Comparison of ENCODE assay signal across 11 cellular contexts in genomic region chr2:215749092-215749957, GRCh38.
DNase-seq lines count a peak whose midpoint lies in the region; ATAC-seq and TF ChIP-seq lines count a peak whose summit lies in the region.
"Had no signal": no experiment of that assay in that cellular context is flagged by ENCODE, and none has a peak within 500 bp of the region (broad histone marks: within the 10 kb centered on the region; RNA-seq: fewer than 3 reads in every experiment).

No MANE protein-coding gene starts in this region.

- no peak overlapping the region for H3K4me2 ChIP-seq in trophoblast cell (ENCODE audit: low read length)

- intact Hi-C loops in CD14-positive monocyte (cut with micrococcal nuclease) = loop anchor here in 1 of 2 donors (5.0 kb wide), 1 partner anchor 153 kb away; no protein-coding TSS in a partner anchor
- intact Hi-C loops in activated T-helper 2 cell treated with anti-CD3 and anti-CD28 coated beads, Interferon-gamma antibody, Interleukin-2, Interleukin-4, amounts not matched to agents 10 μg/mL and 5 μg/mL and 100 μg/mL, durations not matched to agents 14 hours and 24 hours and 36 hours (cut with micrococcal nuclease) = loop anchor here (10.0 kb wide), 2 partner anchors 165 to 265 kb away; partner anchors contain the start of gene MREG
- intact Hi-C loops in heart right ventricle (cut with DNase I) = no loop called here

- H2BK120ac ChIP-seq in trophoblast cell (ENCODE audit: insufficient read depth, low read length, poor library complexity) = peak overlapping the region; percentile 0

- peaks cover 0 to 2% (median 0%) of the 10 kb centered on the region in 7 donors for H3K9me3 Mint-ChIP-seq in CD14-positive monocyte
- no peaks in the 10 kb centered on the region for H3K9me3 Mint-ChIP-seq in activated T-helper 2 cell treated with anti-CD3 and anti-CD28 coated beads, Interferon-gamma antibody, Interleukin-2, Interleukin-4, amounts not matched to agents 10 μg/mL and 5 μg/mL and 100 μg/mL, durations not matched to agents 14 hours and 24 hours and 36 hours
- H3K9me3 Mint-ChIP-seq: endodermal cell, H9 had no signal

- no peaks in the 10 kb centered on the region for H3K27me3 ChIP-seq in heart right ventricle
- H3K27me3 ChIP-seq in trophoblast cell (ENCODE audit: insufficient read depth, low read length) = no peaks in the 10 kb centered on the region

- peak overlapping the region; percentile 19 for H3K14ac ChIP-seq in trophoblast cell (ENCODE audit: low read length)

- TF ChIP-seq CTCF in CD14-positive monocyte (IDR thresholded peaks at IDR 0.05) (no peak), heart right ventricle (IDR thresholded peaks at IDR 0.05) (no peak)

- H2AK5ac ChIP-seq in trophoblast cell (ENCODE audit: low read length) = peak overlapping the region; percentile 5

- no peak overlapping the region for H3K23ac ChIP-seq in trophoblast cell (ENCODE audit: low read length)

- H3K4me1 ChIP-seq in heart right ventricle (peaks cover 5 to 59% (median 17%) of the 10 kb centered on the region in 9 donors), trophoblast cell (ENCODE audit: control insufficient read depth in 1 of 2, insufficient read depth in 2 of 2, low read length in 2 of 2) (peaks cover 5 to 9% of the 10 kb centered on the region in 2 experiments)

- H3K27ac ChIP-seq in heart right ventricle (peak overlapping the region in 8 of 10 donors; percentile 22 to 84 (median 54)), trophoblast cell (ENCODE audit: low read depth, low read length) (no peak overlapping the region)

- peaks cover 62% of the 10 kb centered on the region for H3K4me1 Mint-ChIP-seq in CD14-positive monocyte
- H3K4me1 Mint-ChIP-seq in activated T-helper 2 cell treated with anti-CD3 and anti-CD28 coated beads, Interferon-gamma antibody, Interleukin-2, Interleukin-4, amounts not matched to agents 10 μg/mL and 5 μg/mL and 100 μg/mL, durations not matched to agents 14 hours and 24 hours and 36 hours (ENCODE audit: low read depth) = peaks cover 64% of the 10 kb centered on the region
- H3K4me1 Mint-ChIP-seq: H9 had no signal

- peaks cover 0 to 23% (median 16%) of the 10 kb centered on the region in 3 donors for H3K27me3 Mint-ChIP-seq in CD14-positive monocyte (ENCODE audit: low read depth in 3 of 3)
- H3K27me3 Mint-ChIP-seq in activated T-helper 2 cell treated with anti-CD3 and anti-CD28 coated beads, Interferon-gamma antibody, Interleukin-2, Interleukin-4, amounts not matched to agents 10 μg/mL and 5 μg/mL and 100 μg/mL, durations not matched to agents 14 hours and 24 hours and 36 hours (ENCODE audit: low read depth) = no peaks in the 10 kb centered on the region

- H3K4me3 Mint-ChIP-seq in CD14-positive monocyte = peak overlapping the region in 1 of 2 donors; percentile 53
- no peak overlapping the region for H3K4me3 Mint-ChIP-seq in activated T-helper 2 cell treated with anti-CD3 and anti-CD28 coated beads, Interferon-gamma antibody, Interleukin-2, Interleukin-4, amounts not matched to agents 10 μg/mL and 5 μg/mL and 100 μg/mL, durations not matched to agents 14 hours and 24 hours and 36 hours (ENCODE audit: low read depth)
- H3K4me3 Mint-ChIP-seq: endodermal cell, H9 had no signal

- H3K36me3 ChIP-seq in heart right ventricle = no peaks in the 10 kb centered on the region
- no peaks in the 10 kb centered on the region for H3K36me3 ChIP-seq in trophoblast cell (ENCODE audit: control insufficient read depth in 1 of 2, insufficient read depth in 2 of 2, low read length in 2 of 2)

- WGBS in heart right ventricle, 2 donors = 50 to 66% methylated on average over 11 of the region's 11 CpGs
- WGBS in trophoblast cell (ENCODE audit: extremely low coverage, insufficient coverage, insufficient read length) = no CpG with 5 or more reads among the region's 11 CpGs

- H3K79me2 ChIP-seq in trophoblast cell (ENCODE audit: control insufficient read depth, insufficient read depth, low read length, poor library complexity) = peaks cover 2% of the 10 kb centered on the region

- no peak overlapping the region for H4K12ac ChIP-seq in trophoblast cell (ENCODE audit: low read depth, low read length)

- H2BK5ac ChIP-seq in trophoblast cell (ENCODE audit: low read depth, low read length, poor library complexity) = no peak overlapping the region

- H3K9me3 ChIP-seq in heart right ventricle (no peaks in the 10 kb centered on the region), trophoblast cell (ENCODE audit: insufficient read depth, low read depth, low read length) (no peaks in the 10 kb centered on the region)

- ATAC-seq in heart right ventricle (peak; percentile 75 to 91 (median 88)), HG03457 (IDR thresholded peaks at IDR 0.05; ENCODE audit: unreplicated experiment) (no peak)

- DNase-seq in CD14-positive monocyte (ENCODE audit: low spot score) = peak; percentile 80
- no peak for DNase-seq in activated T-helper 2 cell treated with anti-CD3 and anti-CD28 coated beads, Interferon-gamma antibody, Interleukin-2, Interleukin-4, amounts not matched to agents 10 μg/mL and 5 μg/mL and 100 μg/mL, durations not matched to agents 14 hours and 24 hours and 36 hours (ENCODE audit: low spot score)
- DNase-seq in heart right ventricle = peak; percentile 63 to 82
- peak; percentile 94 to 96 for DNase-seq in trophoblast cell
- no peak for DNase-seq in NCI-H2107 treated with DMSO at 0.1 percent for 48 hours (lab: John Stamatoyannopoulos, UW; ENCODE audit: unreplicated experiment)
- no peak for DNase-seq in globus pallidus (ENCODE audit: low spot score)
- no peak for DNase-seq in HK-2 (ENCODE audit: unreplicated experiment)
- DNase-seq: endodermal cell, H9, T-helper 1 cell had no signal

- H2BK12ac ChIP-seq in trophoblast cell (ENCODE audit: low read length) = peak overlapping the region; percentile 61

- peaks cover 4% of the 10 kb centered on the region for H3K79me1 ChIP-seq in trophoblast cell (ENCODE audit: low read length)

- no peak overlapping the region for H2AFZ ChIP-seq in trophoblast cell (ENCODE audit: insufficient read depth, low read length, poor library complexity)

- H3K4ac ChIP-seq in trophoblast cell (ENCODE audit: low read depth, low read length) = peak overlapping the region; percentile 9

- peak overlapping the region; percentile 69 for H3K18ac ChIP-seq in trophoblast cell (ENCODE audit: low read length)

- H3K27ac Mint-ChIP-seq in CD14-positive monocyte = peak overlapping the region; percentile 89 to 98 (median 97)
- peak overlapping the region; percentile 56 for H3K27ac Mint-ChIP-seq in activated T-helper 2 cell treated with anti-CD3 and anti-CD28 coated beads, Interferon-gamma antibody, Interleukin-2, Interleukin-4, amounts not matched to agents 10 μg/mL and 5 μg/mL and 100 μg/mL, durations not matched to agents 14 hours and 24 hours and 36 hours
- H3K27ac Mint-ChIP-seq: endodermal cell, H9 had no signal

- no peak overlapping the region for H3K9ac ChIP-seq in trophoblast cell (ENCODE audit: low read length)

- no peak overlapping the region for H4K8ac ChIP-seq in trophoblast cell (ENCODE audit: low read depth, low read length)

- H3K4me3 ChIP-seq in heart right ventricle (no peak overlapping the region), trophoblast cell (ENCODE audit: low read depth, low read length) (no peak overlapping the region)

- no peak overlapping the region for H4K91ac ChIP-seq in trophoblast cell (ENCODE audit: low read depth, low read length)

- peaks cover 14 to 18% of the 10 kb centered on the region in 2 donors for H3K36me3 Mint-ChIP-seq in CD14-positive monocyte
- no peaks in the 10 kb centered on the region for H3K36me3 Mint-ChIP-seq in activated T-helper 2 cell treated with anti-CD3 and anti-CD28 coated beads, Interferon-gamma antibody, Interleukin-2, Interleukin-4, amounts not matched to agents 10 μg/mL and 5 μg/mL and 100 μg/mL, durations not matched to agents 14 hours and 24 hours and 36 hours (ENCODE audit: low read depth)

Comparison
In these comparisons a context has a peak if more than half of its experiments do, and no peak if none do; other contexts are left out.
1. DNase-seq: peak in CD14-positive monocyte (single experiment), heart right ventricle (2 of 2) and trophoblast cell (2 of 2); none in activated T-helper 2 cell treated with anti-CD3 and anti-CD28 coated beads, Interferon-gamma antibody, Interleukin-2, Interleukin-4, amounts not matched to agents 10 μg/mL and 5 μg/mL and 100 μg/mL, durations not matched to agents 14 hours and 24 hours and 36 hours (single experiment), NCI-H2107 treated with DMSO at 0.1 percent for 48 hours (single experiment), globus pallidus (single experiment) and HK-2 (single experiment).